Comparison of ENCODE assay signal across 8 cellular contexts in genomic region chr1:25692560-25692959, GRCh38.
A peak's percentile ranks its signal among the peaks of the same experiment; 100 is the strongest.
DNase-seq lines count a peak whose midpoint lies in the region; ATAC-seq and TF ChIP-seq lines count a peak whose summit lies in the region.

No MANE protein-coding gene starts in this region.

- no peaks in the 10 kb centered on the region for H3K27me3 ChIP-seq in KMS-11 (ENCODE audit: insufficient read depth, low read depth)
- no peaks in the 10 kb centered on the region for H3K27me3 ChIP-seq in ascending aorta

- intact Hi-C loops in ascending aorta (cut with DNase I) = no loop called here

- H3K27ac ChIP-seq in KMS-11 = no peak overlapping the region
- no peak overlapping the region for H3K27ac ChIP-seq in ascending aorta

- H2AFZ ChIP-seq in KMS-11 (ENCODE audit: low read depth) = no peak overlapping the region

- H3K36me3 ChIP-seq in KMS-11 (ENCODE audit: insufficient read depth) = no peaks in the 10 kb centered on the region
- H3K36me3 ChIP-seq in ascending aorta = no peaks in the 10 kb centered on the region

- H3K4me3 Mint-ChIP-seq in nephron progenitor cell = no peak overlapping the region

- H3K9me3 ChIP-seq in ascending aorta = no peaks in the 10 kb centered on the region

- H3K27me3 Mint-ChIP-seq in nephron progenitor cell (ENCODE audit: low read depth, poor library complexity) = peaks cover 21% of the 10 kb centered on the region

- no peaks in the 10 kb centered on the region for H3K36me3 Mint-ChIP-seq in nephron progenitor cell (ENCODE audit: low read depth)

- no peaks in the 10 kb centered on the region for H3K9me3 Mint-ChIP-seq in nephron progenitor cell

- no peak overlapping the region for H3K27ac Mint-ChIP-seq in nephron progenitor cell

- H3K79me2 ChIP-seq in KMS-11 (ENCODE audit: insufficient read depth, low read depth) = peaks cover 4% of the 10 kb centered on the region; the same call in 1 of the 2 replicates

- H3K9ac ChIP-seq in KMS-11 = no peak overlapping the region

- ATAC-seq in GM21528 (IDR thresholded peaks at IDR 0.05; ENCODE audit: low FRiP score, unreplicated experiment) = no peak

- H3K4me1 Mint-ChIP-seq in nephron progenitor cell = peaks cover 22% of the 10 kb centered on the region

- no peak overlapping the region for H3K4me2 ChIP-seq in KMS-11

- DNase-seq in DMS153 (lab: John Stamatoyannopoulos, UW) = peak; percentile 19
- DNase-seq in DMS153 treated with DMSO at 0.1 percent for 48 hours (lab: John Stamatoyannopoulos, UW; ENCODE audit: unreplicated experiment) = no peak
- no peak for DNase-seq in ascending aorta (ENCODE audit: low spot score in 2 of 2)
- DNase-seq in nephron progenitor cell = peak; percentile 62
- no peak for DNase-seq in effector CD8-positive, alpha-beta T cell (lab: John Stamatoyannopoulos, UW)
- DNase-seq in amniotic stem cell (lab: John Stamatoyannopoulos, UW) = no peak

- peaks cover 18% of the 10 kb centered on the region for H3K4me1 ChIP-seq in KMS-11 (ENCODE audit: low read depth, poor library complexity, severe bottlenecking)
- peaks cover 11 to 42% of the 10 kb centered on the region in 2 donors for H3K4me1 ChIP-seq in ascending aorta

- peak; percentile 63 for TF ChIP-seq CTCF in KMS-11 (conservative IDR thresholded peaks at IDR 0.05; ENCODE audit: low read depth, low read length)
- peak in 2 of 3 experiments; percentile 17 to 27 for TF ChIP-seq CTCF in ascending aorta (IDR thresholded peaks at IDR 0.05)
- TF ChIP-seq CTCF in nephron progenitor cell (IDR thresholded peaks at IDR 0.05) = peak; percentile 61

- H4K20me1 ChIP-seq in KMS-11 (ENCODE audit: insufficient read depth) = no peaks in the 10 kb centered on the region

- no peak overlapping the region for H3K4me3 ChIP-seq in KMS-11 (IDR thresholded peaks at IDR 0.05; ENCODE audit: insufficient read depth, low read depth, low read length)
- H3K4me3 ChIP-seq in ascending aorta = no peak overlapping the region

Comparison
In these comparisons a context has a peak if more than half of its experiments do, and no peak if none do; other contexts are left out.
1. DNase-seq: peak in DMS153 (single experiment) and nephron progenitor cell (single experiment); none in DMS153 treated with DMSO at 0.1 percent for 48 hours (single experiment), ascending aorta (0 of 2), effector CD8-positive, alpha-beta T cell (single experiment) and amniotic stem cell (single experiment).
2. Peak in every context shown above with its lines, with median percentiles within 50 percentile points of each other: CTCF ChIP-seq.